In the genomic region with DNA sequence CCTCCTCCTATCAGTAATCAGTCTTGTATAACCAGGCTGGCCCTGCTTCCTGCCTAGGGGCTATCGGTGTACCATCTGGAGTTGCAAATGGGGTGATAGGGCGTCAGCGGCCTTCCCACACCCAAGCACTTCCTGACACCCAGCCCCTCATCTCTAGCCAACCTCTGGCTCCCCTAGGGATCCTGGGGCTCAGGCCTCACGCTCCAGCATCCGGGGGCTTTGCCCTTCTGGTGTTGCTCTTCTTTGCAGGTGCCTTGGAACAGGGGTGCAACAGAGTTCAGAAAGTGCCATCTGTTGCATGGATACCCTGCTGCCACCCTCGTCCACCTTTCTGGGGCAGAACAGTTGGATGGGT, we compare ENCODE assay signal across 28 cellular contexts. TPM values are rescaled to one million over a fixed set of nuclear protein-coding genes. Genes with fewer than 3 reads are reported as not detected.
DNase-seq lines count a peak whose midpoint lies in the region; ATAC-seq and TF ChIP-seq lines count a peak whose summit lies in the region.
"Had no signal": no experiment of that assay in that cellular context is flagged by ENCODE, and none has a peak within 500 bp of the region (broad histone marks: within the 10 kb centered on the region; RNA-seq: fewer than 3 reads in every experiment).

No MANE protein-coding gene starts in this region.

- H3K27me3 ChIP-seq in GM23338 (ENCODE audit: insufficient read depth), result no peaks in the 10 kb centered on the region
- H3K27me3 ChIP-seq: gastroesophageal sphincter, SJCRH30, suprapubic skin had no signal

- H3K27me3 Mint-ChIP-seq in stimulated activated naive CD8-positive, alpha-beta T cell treated with anti-CD3 and anti-CD28 coated beads, Interleukin-15, Interleukin-2, amounts not matched to agents 100 ng/mL and 50 ng/mL, for 24 hours, result no peaks in the 10 kb centered on the region
- H3K27me3 Mint-ChIP-seq in stimulated activated naive CD8-positive, alpha-beta T cell treated with anti-CD3 and anti-CD28 coated beads, Interleukin-15, amount 100 ng/mL, for 72 hours, result no peaks in the 10 kb centered on the region
- H3K27me3 Mint-ChIP-seq in central memory CD8-positive, alpha-beta T cell, result no peaks in the 10 kb centered on the region
- peaks cover 5% of the 10 kb centered on the region for H3K27me3 Mint-ChIP-seq in GM23338 (ENCODE audit: insufficient read depth, low read depth, poor library complexity)
- H3K27me3 Mint-ChIP-seq: activated naive CD8-positive, alpha-beta T cell had no signal

- no peak for TF ChIP-seq CTCF in NB4 (IDR thresholded peaks at IDR 0.05; ENCODE audit: low read depth, low read length)
- no peak for TF ChIP-seq CTCF in GM23338 (conservative IDR thresholded peaks at IDR 0.05; ENCODE audit: low read depth in 2 of 2)

- no peak for ATAC-seq in stimulated activated naive CD8-positive, alpha-beta T cell treated with anti-CD3 and anti-CD28 coated beads, Interleukin-15, amount 100 ng/mL, for 72 hours
- peak; percentile 8 for ATAC-seq in central memory CD8-positive, alpha-beta T cell (replicated peaks; ENCODE audit: extremely low read depth, poor library complexity, severe bottlenecking)
- ATAC-seq in GM23338 (no peak), GM18498 (IDR thresholded peaks at IDR 0.05; ENCODE audit: unreplicated experiment) (no peak)
- ATAC-seq: gastroesophageal sphincter, HepG2, left lobe of liver, sciatic nerve had no signal

- no peaks in the 10 kb centered on the region for H3K4me1 ChIP-seq in GM23338 (ENCODE audit: insufficient read depth)
- H3K4me1 ChIP-seq: gastroesophageal sphincter, prostate gland, SJCRH30, suprapubic skin had no signal

- no peak overlapping the region for H3K4me3 Mint-ChIP-seq in stimulated activated naive CD8-positive, alpha-beta T cell treated with anti-CD3 and anti-CD28 coated beads, Interleukin-15, Interleukin-2, amounts not matched to agents 100 ng/mL and 50 ng/mL, for 24 hours
- no peak overlapping the region for H3K4me3 Mint-ChIP-seq in stimulated activated naive CD8-positive, alpha-beta T cell treated with anti-CD3 and anti-CD28 coated beads, Interleukin-15, amount 100 ng/mL, for 72 hours
- H3K4me3 Mint-ChIP-seq in central memory CD8-positive, alpha-beta T cell, result peak overlapping the region; percentile 24
- no peak overlapping the region for H3K4me3 Mint-ChIP-seq in GM23338
- H3K4me3 Mint-ChIP-seq: activated naive CD8-positive, alpha-beta T cell had no signal

- no peaks in the 10 kb centered on the region for H3K79me2 ChIP-seq in GM23338 (replicated peaks; ENCODE audit: insufficient read depth)

- H3K27ac Mint-ChIP-seq in stimulated activated naive CD8-positive, alpha-beta T cell treated with anti-CD3 and anti-CD28 coated beads, Interleukin-15, Interleukin-2, amounts not matched to agents 100 ng/mL and 50 ng/mL, for 24 hours, result peak overlapping the region; percentile 16
- H3K27ac Mint-ChIP-seq in stimulated activated naive CD8-positive, alpha-beta T cell treated with anti-CD3 and anti-CD28 coated beads, Interleukin-15, amount 100 ng/mL, for 72 hours, result no peak overlapping the region
- peak overlapping the region; percentile 66 for H3K27ac Mint-ChIP-seq in central memory CD8-positive, alpha-beta T cell (ENCODE audit: low read depth)
- H3K27ac Mint-ChIP-seq in GM23338, result no peak overlapping the region
- H3K27ac Mint-ChIP-seq: activated naive CD8-positive, alpha-beta T cell had no signal

- H3K27ac ChIP-seq in GM23338 (ENCODE audit: low read depth), result no peak overlapping the region
- H3K27ac ChIP-seq: C4-2B, gastroesophageal sphincter, prostate gland, SJCRH30, suprapubic skin had no signal

- no peak for TF ChIP-seq POLR2A in NB4 (IDR thresholded peaks at IDR 0.05; ENCODE audit: extremely low read depth, insufficient read length)

- H3K4me3 ChIP-seq in NB4 (ENCODE audit: low read depth, low read length), result no peak overlapping the region
- H3K4me3 ChIP-seq in GM23338, result no peak overlapping the region
- H3K4me3 ChIP-seq: gastroesophageal sphincter, prostate gland, SJCRH30, suprapubic skin had no signal

- H2AFZ ChIP-seq in GM23338, result no peak overlapping the region

- H3K36me3 Mint-ChIP-seq in stimulated activated naive CD8-positive, alpha-beta T cell treated with anti-CD3 and anti-CD28 coated beads, Interleukin-15, Interleukin-2, amounts not matched to agents 100 ng/mL and 50 ng/mL, for 24 hours (ENCODE audit: low read depth), result no peaks in the 10 kb centered on the region
- peaks cover 2% of the 10 kb centered on the region for H3K36me3 Mint-ChIP-seq in central memory CD8-positive, alpha-beta T cell (ENCODE audit: insufficient read depth)
- H3K36me3 Mint-ChIP-seq in GM23338 (ENCODE audit: low read depth), result peaks cover 38% of the 10 kb centered on the region
- H3K36me3 Mint-ChIP-seq: activated naive CD8-positive, alpha-beta T cell had no signal

- DNase-seq in stimulated activated naive CD8-positive, alpha-beta T cell treated with anti-CD3 and anti-CD28 coated beads, Interleukin-15, amount 100 ng/mL, for 72 hours, result no peak
- DNase-seq in NB4 (ENCODE audit: low read depth) (peak; percentile 81), NCI-H1417 treated with DMSO at 0.1 percent for 48 hours (lab: John Stamatoyannopoulos, UW) (no peak), GM23338 (ENCODE audit: low spot score) (no peak), HT-29 (ENCODE audit: low spot score) (no peak)
- no peak for DNase-seq in central memory CD8-positive, alpha-beta T cell (ENCODE audit: low spot score in 2 of 2)
- DNase-seq: GOT3; hypothalamus; mesenchymal stem cell; NCI-H1417; NCI-H2081; NCI-H226; NCI-H69; SJCRH30; stimulated activated CD4-positive, alpha-beta T cell treated with anti-CD3 and anti-CD28 coated beads, Interleukin-12 subunit alpha, Interleukin-12 subunit beta, amount 100 ng/mL, for 4 hours; stimulated activated CD4-positive, alpha-beta T cell treated with anti-CD3 and anti-CD28 coated beads, Interleukin-4, amount 100 ng/mL, for 1 hour had no signal

- H3K9me3 Mint-ChIP-seq in stimulated activated naive CD8-positive, alpha-beta T cell treated with anti-CD3 and anti-CD28 coated beads, Interleukin-15, Interleukin-2, amounts not matched to agents 100 ng/mL and 50 ng/mL, for 24 hours, result no peaks in the 10 kb centered on the region
- no peaks in the 10 kb centered on the region for H3K9me3 Mint-ChIP-seq in stimulated activated naive CD8-positive, alpha-beta T cell treated with anti-CD3 and anti-CD28 coated beads, Interleukin-15, amount 100 ng/mL, for 72 hours
- no peaks in the 10 kb centered on the region for H3K9me3 Mint-ChIP-seq in central memory CD8-positive, alpha-beta T cell
- H3K9me3 Mint-ChIP-seq in GM23338, result peaks cover 94% of the 10 kb centered on the region

- H3K4me1 Mint-ChIP-seq in stimulated activated naive CD8-positive, alpha-beta T cell treated with anti-CD3 and anti-CD28 coated beads, Interleukin-15, Interleukin-2, amounts not matched to agents 100 ng/mL and 50 ng/mL, for 24 hours (ENCODE audit: low read depth), result peaks cover 27% of the 10 kb centered on the region
- peaks cover 48% of the 10 kb centered on the region for H3K4me1 Mint-ChIP-seq in stimulated activated naive CD8-positive, alpha-beta T cell treated with anti-CD3 and anti-CD28 coated beads, Interleukin-15, amount 100 ng/mL, for 72 hours
- H3K4me1 Mint-ChIP-seq in central memory CD8-positive, alpha-beta T cell, result peaks cover 41% of the 10 kb centered on the region
- H3K4me1 Mint-ChIP-seq in GM23338, result no peaks in the 10 kb centered on the region

- H3F3A ChIP-seq in GM23338 (replicated peaks; ENCODE audit: low read depth), result no peaks in the 10 kb centered on the region

- H4K20me1 ChIP-seq in GM23338 (replicated peaks; ENCODE audit: insufficient read depth), result no peaks in the 10 kb centered on the region

- H3K4me2 ChIP-seq in GM23338, result no peak overlapping the region

- H3K9me2 ChIP-seq in GM23338 (ENCODE audit: insufficient read depth), result no peaks in the 10 kb centered on the region

- H3K36me3 ChIP-seq in GM23338 (ENCODE audit: insufficient read depth), result no peaks in the 10 kb centered on the region
- H3K36me3 ChIP-seq: gastroesophageal sphincter, prostate gland, SJCRH30, suprapubic skin had no signal

TF ChIP-seq in GM23338, 12 proteins besides CTCF, POLR2A, EP300 and RAD21 (continues in another document):
- no peak for TF ChIP-seq NANOG (IDR thresholded peaks at IDR 0.05; ENCODE audit: borderline replicate concordance)
- TF ChIP-seq CREB1 (CRISPR knock-in tag; IDR thresholded peaks at IDR 0.05; ENCODE audit: low read depth), result no peak
- TF ChIP-seq EZH2phosphoT487 (IDR thresholded peaks at IDR 0.05; ENCODE audit: unreplicated experiment), result no peak
- no peak for TF ChIP-seq POLR2AphosphoS5 (IDR thresholded peaks at IDR 0.05; ENCODE audit: low read depth)
- TF ChIP-seq ZNF114 (CRISPR knock-in tag; IDR thresholded peaks at IDR 0.05), result no peak
- TF ChIP-seq STAT1 (IDR thresholded peaks at IDR 0.05; ENCODE audit: unreplicated experiment), result no peak
- TF ChIP-seq, protein P1, sequence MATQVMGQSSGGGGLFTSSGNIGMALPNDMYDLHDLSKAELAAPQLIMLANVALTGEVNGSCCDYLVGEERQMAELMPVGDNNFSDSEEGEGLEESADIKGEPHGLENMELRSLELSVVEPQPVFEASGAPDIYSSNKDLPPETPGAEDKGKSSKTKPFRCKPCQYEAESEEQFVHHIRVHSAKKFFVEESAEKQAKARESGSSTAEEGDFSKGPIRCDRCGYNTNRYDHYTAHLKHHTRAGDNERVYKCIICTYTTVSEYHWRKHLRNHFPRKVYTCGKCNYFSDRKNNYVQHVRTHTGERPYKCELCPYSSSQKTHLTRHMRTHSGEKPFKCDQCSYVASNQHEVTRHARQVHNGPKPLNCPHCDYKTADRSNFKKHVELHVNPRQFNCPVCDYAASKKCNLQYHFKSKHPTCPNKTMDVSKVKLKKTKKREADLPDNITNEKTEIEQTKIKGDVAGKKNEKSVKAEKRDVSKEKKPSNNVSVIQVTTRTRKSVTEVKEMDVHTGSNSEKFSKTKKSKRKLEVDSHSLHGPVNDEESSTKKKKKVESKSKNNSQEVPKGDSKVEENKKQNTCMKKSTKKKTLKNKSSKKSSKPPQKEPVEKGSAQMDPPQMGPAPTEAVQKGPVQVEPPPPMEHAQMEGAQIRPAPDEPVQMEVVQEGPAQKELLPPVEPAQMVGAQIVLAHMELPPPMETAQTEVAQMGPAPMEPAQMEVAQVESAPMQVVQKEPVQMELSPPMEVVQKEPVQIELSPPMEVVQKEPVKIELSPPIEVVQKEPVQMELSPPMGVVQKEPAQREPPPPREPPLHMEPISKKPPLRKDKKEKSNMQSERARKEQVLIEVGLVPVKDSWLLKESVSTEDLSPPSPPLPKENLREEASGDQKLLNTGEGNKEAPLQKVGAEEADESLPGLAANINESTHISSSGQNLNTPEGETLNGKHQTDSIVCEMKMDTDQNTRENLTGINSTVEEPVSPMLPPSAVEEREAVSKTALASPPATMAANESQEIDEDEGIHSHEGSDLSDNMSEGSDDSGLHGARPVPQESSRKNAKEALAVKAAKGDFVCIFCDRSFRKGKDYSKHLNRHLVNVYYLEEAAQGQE (IDR thresholded peaks at IDR 0.05; ENCODE audit: unreplicated experiment), result no peak
- TF ChIP-seq ZNF331 (CRISPR knock-in tag; IDR thresholded peaks at IDR 0.05; ENCODE audit: low read depth), result no peak

RNA-seq across cellular contexts. Expression of a gene that starts 4.1 kb away (rescaled TPM):
- total RNA-seq in GM23338 (2014; rRNA removed; shearing (Covaris generic)), result 0.31 and 1.6 TPM in 2 replicates
- polyA plus RNA-seq in GM23338 (2016; fragmentation: Nextera tagmentation; extraction: Ambion mirVana), result 0.21 and 0.39 TPM in 2 replicates
- total RNA-seq in HT-29 (2014; rRNA removed; shearing (Covaris generic)), result 1.0 and 2.7 TPM in 2 replicates
- total RNA-seq: astrocyte, fibroblast of lung, HepG2, left lobe of liver, sciatic nerve, SJCRH30 had no signal
- polyA plus RNA-seq: fibroblast of lung, HepG2 had no signal

Comparison
In these comparisons a context has a peak if more than half of its experiments do, and no peak if none do; other contexts are left out.
1. H3K27ac Mint-ChIP-seq: peak in stimulated activated naive CD8-positive, alpha-beta T cell treated with anti-CD3 and anti-CD28 coated beads, Interleukin-15, Interleukin-2, amounts not matched to agents 100 ng/mL and 50 ng/mL, for 24 hours (single experiment) and central memory CD8-positive, alpha-beta T cell (single experiment); none in stimulated activated naive CD8-positive, alpha-beta T cell treated with anti-CD3 and anti-CD28 coated beads, Interleukin-15, amount 100 ng/mL, for 72 hours (0 of 2) and GM23338 (single experiment).